In the genomic region with DNA sequence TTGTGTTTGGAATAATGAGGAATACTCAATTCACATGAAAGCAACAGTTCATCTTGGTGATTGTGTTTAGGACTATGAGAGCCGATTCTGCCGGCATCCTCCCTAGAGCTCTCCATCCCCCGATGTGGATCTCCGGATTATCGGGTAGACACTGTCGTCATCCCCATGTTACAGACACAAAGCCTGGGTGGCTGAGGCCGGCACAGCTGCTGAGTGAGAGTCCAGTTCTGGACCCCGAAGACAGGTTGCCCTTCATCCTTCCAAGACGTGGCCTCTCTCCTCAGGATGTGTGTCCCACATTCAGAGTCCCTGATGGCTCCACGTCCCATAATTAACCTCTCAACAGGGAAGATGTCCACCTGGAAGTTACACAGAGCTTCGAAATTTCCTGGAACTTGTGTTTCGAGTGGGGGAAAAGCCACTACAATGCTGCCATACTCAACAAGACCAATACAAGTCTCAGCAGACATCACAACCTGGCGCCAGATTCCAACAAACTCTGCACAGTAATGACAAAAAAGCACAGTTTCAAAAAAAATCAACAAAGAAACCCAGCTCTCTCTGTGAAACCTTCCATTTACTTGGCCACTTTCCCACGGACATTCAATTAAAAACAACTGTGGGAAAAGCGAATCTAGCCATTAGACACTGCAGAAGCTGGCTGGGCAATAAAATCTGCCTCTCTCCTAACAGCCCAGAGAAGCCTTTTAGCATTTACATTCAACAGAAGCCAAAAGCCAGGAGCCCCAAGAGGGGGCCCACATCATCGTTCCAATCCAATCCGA, we compare ENCODE assay signal across 16 cellular contexts.
DNase-seq lines count a peak whose midpoint lies in the region; ATAC-seq and TF ChIP-seq lines count a peak whose summit lies in the region.
"Had no signal": no experiment of that assay in that cellular context is flagged by ENCODE, and none has a peak within 500 bp of the region (broad histone marks: within the 10 kb centered on the region; RNA-seq: fewer than 3 reads in every experiment).

No MANE protein-coding gene starts in this region.

- TF ChIP-seq CTCF in colonic mucosa (IDR thresholded peaks at IDR 0.05) (no peak), type B pancreatic cell (conservative IDR thresholded peaks at IDR 0.05) (no peak)

- H3K27ac Mint-ChIP-seq in type B pancreatic cell, result no peak overlapping the region
- H3K27ac Mint-ChIP-seq: activated naive CD8-positive, alpha-beta T cell treated with anti-CD3 and anti-CD28 coated beads, Interleukin-2, amount 10 ng/mL, durations not matched to agents 7 days and 5 days had no signal

- peaks cover 22% of the 10 kb centered on the region for H3K4me1 ChIP-seq in colonic mucosa

- H3K4me1 Mint-ChIP-seq in type B pancreatic cell (ENCODE audit: unreplicated experiment), result peaks cover 79% of the 10 kb centered on the region

- no peak overlapping the region for H3K27ac ChIP-seq in colonic mucosa

- H3K4me3 Mint-ChIP-seq in type B pancreatic cell, result no peak overlapping the region
- H3K4me3 Mint-ChIP-seq: activated naive CD8-positive, alpha-beta T cell treated with anti-CD3 and anti-CD28 coated beads, Interleukin-2, amount 10 ng/mL, durations not matched to agents 7 days and 5 days had no signal

- peak; percentile 26 for DNase-seq in Right ventricle myocardium inferior (ENCODE audit: missing footprints)
- no peak for DNase-seq in left cardiac atrium
- peak; percentile 15 for DNase-seq in colonic mucosa
- peak; percentile 32 for DNase-seq in midbrain (lab: John Stamatoyannopoulos, UW)
- peak; percentile 47 for DNase-seq in type B pancreatic cell (ENCODE audit: extremely low spot score, unreplicated experiment)
- no peak for DNase-seq in activated CD4-positive, CD25-positive, alpha-beta regulatory T cell treated with anti-CD3 and anti-CD28 coated beads, Interleukin-2, amount 50 U/mL, for 72 hours
- DNase-seq in central memory CD4-positive, alpha-beta T cell, result no peak
- DNase-seq: activated naive CD8-positive, alpha-beta T cell treated with anti-CD3 and anti-CD28 coated beads, Interleukin-2, amount 10 ng/mL, durations not matched to agents 7 days and 5 days; DMS53; NCI-H2107; NK-92 treated with Interleukin-12 subunit alpha and Interleukin-12 subunit beta, amount 100 ng/mL, for 24 hours; Right ventricle myocardium superior had no signal

- no peaks in the 10 kb centered on the region for H3K36me3 ChIP-seq in colonic mucosa
- H3K36me3 ChIP-seq: ovary, tibial nerve had no signal

- H3K36me3 Mint-ChIP-seq in type B pancreatic cell, result no peaks in the 10 kb centered on the region

- intact Hi-C loops in Right ventricle myocardium inferior (cut with DNase I), result no loop called here
- intact Hi-C loops in left cardiac atrium (cut with DNase I), result no loop called here
- intact Hi-C loops in colonic mucosa (cut with DNase I), result no loop called here

- H3K27me3 ChIP-seq in colonic mucosa, result no peaks in the 10 kb centered on the region
- H3K27me3 ChIP-seq: ovary, tibial nerve had no signal

- H3K9ac ChIP-seq in colonic mucosa (ENCODE audit: low read depth in 2 of 2, low read length in 2 of 2), result no peak overlapping the region

- no peak overlapping the region for H3K4me3 ChIP-seq in colonic mucosa
- H3K4me3 ChIP-seq: GM12878, ovary, tibial nerve had no signal

- no peak for ATAC-seq in Right ventricle myocardium inferior
- no peak for ATAC-seq in left cardiac atrium
- ATAC-seq in HG03175 (IDR thresholded peaks at IDR 0.05; ENCODE audit: unreplicated experiment), result no peak
- ATAC-seq: GM12878 had no signal

- no peaks in the 10 kb centered on the region for H3K9me3 Mint-ChIP-seq in type B pancreatic cell
- H3K9me3 Mint-ChIP-seq: activated naive CD8-positive, alpha-beta T cell treated with anti-CD3 and anti-CD28 coated beads, Interleukin-2, amount 10 ng/mL, durations not matched to agents 7 days and 5 days had no signal

- H3K27me3 Mint-ChIP-seq in type B pancreatic cell, result no peaks in the 10 kb centered on the region
- H3K27me3 Mint-ChIP-seq: activated naive CD8-positive, alpha-beta T cell treated with anti-CD3 and anti-CD28 coated beads, Interleukin-2, amount 10 ng/mL, durations not matched to agents 7 days and 5 days had no signal

- no peaks in the 10 kb centered on the region for H3K9me3 ChIP-seq in colonic mucosa
- H3K9me3 ChIP-seq: ovary, tibial nerve had no signal

Comparison
In these comparisons a context has a peak if more than half of its experiments do, and no peak if none do; other contexts are left out.
1. DNase-seq: peak in Right ventricle myocardium inferior (single experiment), colonic mucosa (single experiment), midbrain (single experiment) and type B pancreatic cell (single experiment); none in left cardiac atrium (single experiment), activated CD4-positive, CD25-positive, alpha-beta regulatory T cell treated with anti-CD3 and anti-CD28 coated beads, Interleukin-2, amount 50 U/mL, for 72 hours (single experiment) and central memory CD4-positive, alpha-beta T cell (single experiment).